Comparison of ENCODE assay signal across 8 cellular contexts in the genomic region with DNA sequence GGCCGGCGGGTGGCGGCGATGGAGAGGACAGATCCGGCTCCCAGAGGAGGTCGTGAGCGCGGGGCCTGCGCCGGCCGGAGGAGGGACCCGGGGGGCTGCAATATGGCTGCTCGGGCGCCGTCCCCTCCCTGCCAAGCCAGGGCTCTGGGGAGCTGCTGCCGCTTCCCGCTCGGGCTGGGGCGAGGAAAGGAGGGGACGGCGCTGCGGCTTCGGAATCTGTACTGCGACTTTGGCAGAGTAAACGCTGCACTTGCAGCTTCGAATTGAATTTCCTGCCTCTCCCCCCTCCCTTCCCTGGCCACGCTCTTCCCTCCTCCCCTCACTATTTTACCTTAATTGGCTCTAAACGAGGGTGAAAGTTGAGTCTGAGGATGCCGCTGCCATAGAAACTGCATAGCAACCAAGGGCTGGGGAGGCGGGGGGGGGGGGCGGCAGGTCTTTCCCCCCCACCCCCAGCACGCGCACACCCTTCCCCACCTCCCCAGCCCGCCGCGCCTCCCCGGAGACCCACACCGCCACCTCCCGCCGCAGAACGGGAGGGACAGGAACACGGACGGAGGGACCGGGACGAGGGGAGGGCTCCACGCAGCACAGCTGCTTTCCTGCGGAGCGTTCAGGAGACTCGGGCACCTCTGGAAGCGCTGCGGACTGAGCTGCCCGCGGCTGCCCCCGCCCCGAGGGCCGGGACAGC.
DNase-seq lines count a peak whose midpoint lies in the region; ATAC-seq, FAIRE-seq and TF ChIP-seq lines count a peak whose summit lies in the region.

No MANE protein-coding gene starts in this region.

- H3K9ac ChIP-seq in DND-41 (ENCODE audit: low read depth, low read length) (peak overlapping the region; percentile 15; the same call in 1 of the 2 replicates), SK-N-SH (no peak overlapping the region), K562 (ENCODE audit: insufficient read depth in 1 of 2, low read depth in 2 of 2, low read length in 2 of 2) (no peak overlapping the region)

- no peak overlapping the region for H3K27ac ChIP-seq in DND-41 (ENCODE audit: low read length)
- H3K27ac ChIP-seq in HEK293 (ENCODE audit: extremely low read depth, low read depth, low read length): no peak overlapping the region; the same call in 1 of the 2 replicates
- H3K27ac ChIP-seq in SK-N-SH (ENCODE audit: low read depth in 2 of 2, low read length in 1 of 2): peak overlapping the region in 1 of 2 experiments; percentile 82; a peak in 2 of 4 replicates
- H3K27ac ChIP-seq in K562 (ENCODE audit: extremely low read depth, low read depth, low read length): no peak overlapping the region

- ATAC-seq in DND-41 (ENCODE audit: insufficient read depth, low read depth) (peak; percentile 83), K562 (peak; percentile 40; the same call in 2 of the 3 replicates), GM18517 (IDR thresholded peaks at IDR 0.05; ENCODE audit: unreplicated experiment) (no peak)

- no peak for FAIRE-seq in K562 (lab: Jason Lieb, UNC)

- H3K4me3 ChIP-seq in DND-41 (ENCODE audit: low read depth in 1 of 2, low read length in 2 of 2) (peak overlapping the region in 1 of 2 experiments; percentile 42; a peak in 2 of 4 replicates), HEK293 (ENCODE audit: low read depth, low read length) (peak overlapping the region; percentile 55), SK-N-SH (ENCODE audit: low read depth in 2 of 2, low read length in 1 of 2) (peak overlapping the region; percentile 60 to 67), K562 (no peak overlapping the region)

- no peaks in the 10 kb centered on the region for H3K9me2 ChIP-seq in SK-N-SH

- 3% methylated on average over 34 of the region's 56 CpGs for WGBS in SK-N-SH (ENCODE audit: low lambda C conversion rate)
- WGBS in K562 (ENCODE audit: insufficient coverage, low coverage, missing lambda C conversion rate): 29% methylated on average over 20 of the region's 56 CpGs

- DNase-seq in DND-41 (peak; percentile 29), SK-N-SH (peak; percentile 93), K562 (ENCODE audit: extremely low read depth in 1 of 4, low spot score in 3 of 4) (no peak), inferior parietal cortex (ENCODE audit: extremely low spot score) (peak; percentile 29), NOMO-1 (lab: John Stamatoyannopoulos, UW; ENCODE audit: unreplicated experiment in 2 of 2) (no peak)
- peak in 2 of 3 donors; percentile 11 to 18 for DNase-seq in stimulated activated CD4-positive, alpha-beta T cell treated with anti-CD3 and anti-CD28 coated beads, Interleukin-12 subunit alpha, Interleukin-12 subunit beta, amount 100 ng/mL, for 48 hours (ENCODE audit: low read depth in 2 of 3, low spot score in 1 of 3)

- peaks cover 27% of the 10 kb centered on the region for H3K27me3 ChIP-seq in DND-41 (ENCODE audit: insufficient read depth, low read length, poor library complexity)
- H3K27me3 ChIP-seq in SK-N-SH (ENCODE audit: insufficient read depth): peaks cover 47% of the 10 kb centered on the region; the same call in 1 of the 2 replicates
- H3K27me3 ChIP-seq in K562 (ENCODE audit: control insufficient read depth in 2 of 2, insufficient read depth in 2 of 2, low read length in 2 of 2): peaks cover 13 to 47% of the 10 kb centered on the region in 2 experiments

- no peak for TF ChIP-seq EP300 in SK-N-SH (IDR thresholded peaks at IDR 0.05; ENCODE audit: borderline replicate concordance in 1 of 2, low read depth in 1 of 2, low read length in 1 of 2)
- TF ChIP-seq EP300 in K562 (IDR thresholded peaks at IDR 0.05; ENCODE audit: low read length): no peak

- BruUV-seq in K562 (replicated peaks; lab: Mats Ljungman, UMichigan): no TSS peak

- H3F3A ChIP-seq in SK-N-SH (replicated peaks; ENCODE audit: insufficient read depth): no peaks in the 10 kb centered on the region

- TF ChIP-seq RAD21 in SK-N-SH (IDR thresholded peaks at IDR 0.05; ENCODE audit: low read length) (peak; percentile 27), K562 (CRISPR knock-in tag; conservative IDR thresholded peaks at IDR 0.05 in 1 of 2, IDR thresholded peaks at IDR 0.05 in 1 of 2) (no peak)

- H4K20me1 ChIP-seq in DND-41 (ENCODE audit: insufficient read depth, low read length) (no peaks in the 10 kb centered on the region), SK-N-SH (ENCODE audit: insufficient read depth) (no peaks in the 10 kb centered on the region), K562 (replicated peaks; ENCODE audit: control insufficient read depth, insufficient read depth, low read length) (no peaks in the 10 kb centered on the region)

- H3K36me3 ChIP-seq in DND-41 (ENCODE audit: insufficient read depth, low read length) (no peaks in the 10 kb centered on the region), HEK293 (ENCODE audit: control insufficient read depth in 2 of 2, insufficient read depth in 1 of 2, low read length in 2 of 2) (no peaks in the 10 kb centered on the region), SK-N-SH (replicated peaks in 1 of 2; ENCODE audit: control insufficient read depth in 1 of 2, insufficient read depth in 2 of 2, low read length in 1 of 2) (no peaks in the 10 kb centered on the region), K562 (ENCODE audit: control insufficient read depth, insufficient read depth, low read length) (no peaks in the 10 kb centered on the region)

- no peak overlapping the region; the same call in 1 of the 2 replicates for H2AFZ ChIP-seq in DND-41 (ENCODE audit: low read depth, low read length)
- H2AFZ ChIP-seq in SK-N-SH (ENCODE audit: low read depth): peak overlapping the region; percentile 68
- H2AFZ ChIP-seq in K562 (ENCODE audit: low read depth, low read length): no peak overlapping the region

- H3K4me2 ChIP-seq in DND-41 (ENCODE audit: insufficient read depth, low read length) (peak overlapping the region; percentile 64), SK-N-SH (peak overlapping the region; percentile 94), K562 (ENCODE audit: insufficient read depth, low read length) (no peak overlapping the region)

- POLR2A ChIA-PET in HEK293 (lab: Yijun Ruan, JAX): interaction anchor here (0.9 kb wide), 1 partner anchor 137 kb away, joined by 3 read pairs; no protein-coding TSS in a partner anchor
- POLR2A ChIA-PET in SK-N-SH (lab: Yijun Ruan, JAX): interaction anchor here (1.1 kb wide), 1 partner anchor 94 kb away, joined by 3 read pairs; the partner anchor contains the start of gene RNASET2
- POLR2A ChIA-PET in K562 (lab: Yijun Ruan, JAX): no interaction called here

- TF ChIP-seq CTCF in DND-41 (IDR thresholded peaks at IDR 0.05; ENCODE audit: borderline replicate concordance, extremely low read depth, low read length, poor library complexity, severe bottlenecking): no peak
- 0 out of 2 replicates have a peak, but pooled peaks have one; percentile 18 for TF ChIP-seq CTCF in HEK293 (tag by site-specific recombination; IDR thresholded peaks at IDR 0.05)
- peak; percentile 14 for TF ChIP-seq CTCF in SK-N-SH (IDR thresholded peaks at IDR 0.05)
- TF ChIP-seq CTCF in K562 (IDR thresholded peaks at IDR 0.05 in 2 of 3, conservative IDR thresholded peaks at IDR 0.05 in 1 of 3; ENCODE audit: insufficient read depth in 2 of 3, low read depth in 1 of 3, low read length in 3 of 3): no peak

- no peaks in the 10 kb centered on the region for H3K9me3 ChIP-seq in DND-41 (ENCODE audit: insufficient read depth, low read length, severe bottlenecking)
- H3K9me3 ChIP-seq in HEK293 (ENCODE audit: control insufficient read depth, insufficient read depth, low read depth, low read length): no peaks in the 10 kb centered on the region
- no peaks in the 10 kb centered on the region for H3K9me3 ChIP-seq in SK-N-SH
- H3K9me3 ChIP-seq in K562 (replicated peaks; ENCODE audit: control insufficient read depth, insufficient read depth, low read depth, low read length): no peaks in the 10 kb centered on the region

- H3K4me1 ChIP-seq in DND-41 (ENCODE audit: insufficient read depth, low read length) (peaks cover 10% of the 10 kb centered on the region; the same call in 1 of the 2 replicates), HEK293 (ENCODE audit: control insufficient read depth, insufficient read depth, low read length) (no peaks in the 10 kb centered on the region), SK-N-SH (ENCODE audit: control insufficient read depth in 1 of 2, insufficient read depth in 2 of 2, low read depth in 1 of 2, low read length in 1 of 2) (peaks cover 0 to 12% of the 10 kb centered on the region in 2 experiments; a peak in 2 of 4 replicates), K562 (replicated peaks in 1 of 2; ENCODE audit: control insufficient read depth in 2 of 2, insufficient read depth in 2 of 2, low read length in 2 of 2) (peaks cover 0 to 9% of the 10 kb centered on the region in 2 experiments; a peak in 1 of 5 replicates)

- CTCF ChIA-PET in HEK293 (lab: Yijun Ruan, JAX): interaction anchor here (0.7 kb wide), 1 partner anchor 52 kb away, joined by 4 read pairs; no protein-coding TSS in a partner anchor
- CTCF ChIA-PET in SK-N-SH (lab: Yijun Ruan, JAX): interaction anchor here (0.6 to 1.6 kb wide), 13 partner anchors 10 to 280 kb away, joined by 3 to 10 read pairs (median 3); no protein-coding TSS in a partner anchor
- CTCF ChIA-PET in K562 (lab: Yijun Ruan, JAX; ENCODE audit: low intra/inter-chr PET ratio): no interaction called here

- intact Hi-C loops in K562 (cut with micrococcal nuclease): no loop called here

- H3K9me1 ChIP-seq in K562 (ENCODE audit: control insufficient read depth, insufficient read depth, low read length): no peaks in the 10 kb centered on the region

- no peak for TF ChIP-seq POLR2A in K562 (conservative IDR thresholded peaks at IDR 0.05)

- in situ Hi-C loops in K562 (cut with MboI): no loop called here

- no peaks in the 10 kb centered on the region for H3K79me2 ChIP-seq in DND-41 (ENCODE audit: insufficient read depth, low read length)
- no peaks in the 10 kb centered on the region for H3K79me2 ChIP-seq in SK-N-SH (ENCODE audit: insufficient read depth)
- H3K79me2 ChIP-seq in K562 (ENCODE audit: control insufficient read depth, insufficient read depth, low read length): no peaks in the 10 kb centered on the region

TF ChIP-seq in HEK293, 187 proteins besides CTCF, POLR2A, EP300 and RAD21 (continues in another document):
- TF ChIP-seq ZNF2 (tag by site-specific recombination; IDR thresholded peaks at IDR 0.05) (0 out of 2 replicates have a peak, but pooled peaks have one; percentile 36), KLF10 (tag by site-specific recombination; IDR thresholded peaks at IDR 0.05) (no peak), ZNF211 (tag by site-specific recombination; IDR thresholded peaks at IDR 0.05; ENCODE audit: low read depth) (no peak)

TF ChIP-seq in SK-N-SH, 30 proteins besides CTCF, POLR2A, EP300 and RAD21 (continues in another document):
- TF ChIP-seq MXI1 (IDR thresholded peaks at IDR 0.05; ENCODE audit: low read depth, low read length): peak; percentile 16; the same call in 1 of the 2 replicates

Comparison
In these comparisons a context has a peak if more than half of its experiments do, and no peak if none do; other contexts are left out.
1. DNase-seq: peak in DND-41 (single experiment), SK-N-SH (single experiment), inferior parietal cortex (single experiment) and stimulated activated CD4-positive, alpha-beta T cell treated with anti-CD3 and anti-CD28 coated beads, Interleukin-12 subunit alpha, Interleukin-12 subunit beta, amount 100 ng/mL, for 48 hours (2 of 3); none in K562 (0 of 4) and NOMO-1 (0 of 2).
2. CTCF ChIP-seq: peak in HEK293 (single experiment) and SK-N-SH (single experiment); none in DND-41 (single experiment) and K562 (0 of 3).